ENCODE assay signal across 15 cellular contexts in the genomic region with DNA sequence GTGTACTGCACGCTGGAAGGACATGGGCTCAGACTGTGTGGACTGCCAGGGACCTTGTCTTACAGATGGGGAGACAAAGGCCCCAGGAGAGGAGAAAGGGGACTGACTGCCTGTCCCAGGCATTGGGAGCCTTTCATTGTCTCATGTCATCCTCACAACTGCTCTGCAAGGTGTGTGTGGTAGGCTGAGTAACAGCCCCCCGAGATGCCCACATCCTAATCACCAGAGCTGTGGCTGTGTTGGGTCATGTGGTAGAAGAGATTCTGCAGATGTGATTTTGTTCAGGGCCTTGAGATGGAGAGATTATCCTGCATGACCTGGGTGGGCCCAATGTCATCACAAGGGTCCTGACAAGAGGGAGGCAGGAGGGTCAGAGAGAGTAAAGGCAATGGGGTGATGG. TPM values are rescaled to one million over a fixed set of nuclear protein-coding genes. Genes with fewer than 3 reads are reported as not detected.
DNase-seq lines count a peak whose midpoint lies in the region; ATAC-seq and TF ChIP-seq lines count a peak whose summit lies in the region.
"Had no signal": no experiment of that assay in that cellular context is flagged by ENCODE, and none has a peak within 500 bp of the region (broad histone marks: within the 10 kb centered on the region; RNA-seq: fewer than 3 reads in every experiment).

No MANE protein-coding gene starts in this region.

- H3K9ac ChIP-seq in endodermal cell (ENCODE audit: extremely low read depth, low read length, poor library complexity, severe bottlenecking), result no peak overlapping the region

- H3K27me3 Mint-ChIP-seq in activated naive CD8-positive, alpha-beta T cell, result no peaks in the 10 kb centered on the region
- no peaks in the 10 kb centered on the region for H3K27me3 Mint-ChIP-seq in activated naive CD8-positive, alpha-beta T cell treated with anti-CD3 and anti-CD28 coated beads for 36 hours
- H3K27me3 Mint-ChIP-seq in endodermal cell (ENCODE audit: insufficient read depth), result no peaks in the 10 kb centered on the region
- peaks cover 2% of the 10 kb centered on the region for H3K27me3 Mint-ChIP-seq in nephron (ENCODE audit: low read depth)

- H3K9me3 ChIP-seq in endodermal cell (ENCODE audit: control insufficient read depth, low read length) (no peaks in the 10 kb centered on the region), tibial nerve (no peaks in the 10 kb centered on the region)
- H3K9me3 ChIP-seq: HAP-1, SJCRH30 had no signal

- no peak overlapping the region for H3K4me3 Mint-ChIP-seq in activated naive CD8-positive, alpha-beta T cell
- H3K4me3 Mint-ChIP-seq in activated naive CD8-positive, alpha-beta T cell treated with anti-CD3 and anti-CD28 coated beads for 36 hours, result no peak overlapping the region
- no peak overlapping the region for H3K4me3 Mint-ChIP-seq in endodermal cell
- peak overlapping the region in 2 of 3 experiments; percentile 25 to 26 for H3K4me3 Mint-ChIP-seq in nephron
- H3K4me3 Mint-ChIP-seq: activated T-helper 1 cell treated with anti-CD3 and anti-CD28 coated beads, Interleukin-12 subunit alpha, Interleukin-12 subunit beta, Interleukin-2, Interleukin-4 antibody, amounts not matched to agents 30 ng/mL and 10 ng/mL and 1 ng/mL, durations not matched to agents 14 hours and 24 hours and 36 hours; mesothelial cell of epicardium had no signal

- H3K4me1 Mint-ChIP-seq in activated naive CD8-positive, alpha-beta T cell (ENCODE audit: low read depth), result peaks cover 29% of the 10 kb centered on the region
- H3K4me1 Mint-ChIP-seq in activated naive CD8-positive, alpha-beta T cell treated with anti-CD3 and anti-CD28 coated beads for 36 hours, result peaks cover 6% of the 10 kb centered on the region
- H3K4me1 Mint-ChIP-seq in endodermal cell (peaks cover 24% of the 10 kb centered on the region), nephron (peaks cover 32% of the 10 kb centered on the region)

- no peak overlapping the region for H3K4me3 ChIP-seq in endodermal cell (ENCODE audit: low read length)
- H3K4me3 ChIP-seq in tibial nerve, result no peak overlapping the region
- H3K4me3 ChIP-seq: HAP-1, SJCRH30 had no signal

- WGBS in endodermal cell (ENCODE audit: insufficient coverage in 1 of 2, insufficient read length in 1 of 2), 2 experiments, result 83 to 90% methylated on average over 1 to 2 of the region's 2 CpGs
- WGBS in tibial nerve, 2 donors, result 57 to 63% methylated on average over 2 of the region's 2 CpGs

- TF ChIP-seq EP300 in tibial nerve (IDR thresholded peaks at IDR 0.05), result no peak

- peaks cover 2% of the 10 kb centered on the region for H3K36me3 Mint-ChIP-seq in activated naive CD8-positive, alpha-beta T cell
- H3K36me3 Mint-ChIP-seq in activated naive CD8-positive, alpha-beta T cell treated with anti-CD3 and anti-CD28 coated beads for 36 hours, result no peaks in the 10 kb centered on the region
- H3K36me3 Mint-ChIP-seq in endodermal cell (ENCODE audit: low read depth) (peaks cover 21% of the 10 kb centered on the region), nephron (ENCODE audit: low read depth) (no peaks in the 10 kb centered on the region)

- peak overlapping the region; percentile 84 for H3K27ac ChIP-seq in endodermal cell (ENCODE audit: low read depth, low read length)
- peak overlapping the region; percentile 76 to 93 (median 84) for H3K27ac ChIP-seq in tibial nerve
- H3K27ac ChIP-seq: SJCRH30 had no signal

- peaks cover 30% of the 10 kb centered on the region for H3K36me3 ChIP-seq in endodermal cell (ENCODE audit: control insufficient read depth, insufficient read depth, low read length)
- no peaks in the 10 kb centered on the region for H3K36me3 ChIP-seq in tibial nerve
- H3K36me3 ChIP-seq: HAP-1 had no signal

- no peaks in the 10 kb centered on the region for H3K9me3 Mint-ChIP-seq in activated naive CD8-positive, alpha-beta T cell (ENCODE audit: low read depth)
- H3K9me3 Mint-ChIP-seq in activated naive CD8-positive, alpha-beta T cell treated with anti-CD3 and anti-CD28 coated beads for 36 hours, result no peaks in the 10 kb centered on the region
- H3K9me3 Mint-ChIP-seq in endodermal cell (no peaks in the 10 kb centered on the region), nephron (no peaks in the 10 kb centered on the region)
- H3K9me3 Mint-ChIP-seq: activated T-helper 1 cell treated with anti-CD3 and anti-CD28 coated beads, Interleukin-12 subunit alpha, Interleukin-12 subunit beta, Interleukin-2, Interleukin-4 antibody, amounts not matched to agents 30 ng/mL and 10 ng/mL and 1 ng/mL, durations not matched to agents 14 hours and 24 hours and 36 hours had no signal

- TF ChIP-seq POLR2A in tibial nerve (IDR thresholded peaks at IDR 0.05), result no peak

- no peak for DNase-seq in activated naive CD8-positive, alpha-beta T cell treated with anti-CD3 and anti-CD28 coated beads for 36 hours
- DNase-seq in endodermal cell (no peak), tibial nerve (ENCODE audit: low spot score in 2 of 2) (no peak), NCI-H1417 treated with DMSO at 0.1 percent for 48 hours (lab: John Stamatoyannopoulos, UW) (no peak)
- DNase-seq: 8988T, cortex of kidney, NCI-H1436 treated with DMSO at 0.1 percent for 48 hours had no signal

- H3K27ac Mint-ChIP-seq in activated naive CD8-positive, alpha-beta T cell, result peak overlapping the region; percentile 47
- no peak overlapping the region for H3K27ac Mint-ChIP-seq in activated naive CD8-positive, alpha-beta T cell treated with anti-CD3 and anti-CD28 coated beads for 36 hours
- H3K27ac Mint-ChIP-seq in endodermal cell, result peak overlapping the region; percentile 26
- H3K27ac Mint-ChIP-seq in nephron, result peak overlapping the region; percentile 92 to 93 (median 93)
- H3K27ac Mint-ChIP-seq: activated T-helper 1 cell treated with anti-CD3 and anti-CD28 coated beads, Interleukin-12 subunit alpha, Interleukin-12 subunit beta, Interleukin-2, Interleukin-4 antibody, amounts not matched to agents 30 ng/mL and 10 ng/mL and 1 ng/mL, durations not matched to agents 14 hours and 24 hours and 36 hours had no signal

- H3K4me1 ChIP-seq in endodermal cell (ENCODE audit: control insufficient read depth, insufficient read depth, low read length) (peaks cover 6% of the 10 kb centered on the region), tibial nerve (peaks cover 0 to 64% (median 35%) of the 10 kb centered on the region in 4 donors)
- H3K4me1 ChIP-seq: HAP-1 had no signal

- no peaks in the 10 kb centered on the region for H3K27me3 ChIP-seq in endodermal cell (ENCODE audit: control insufficient read depth, insufficient read depth, low read length, poor library complexity, severe bottlenecking)
- H3K27me3 ChIP-seq in tibial nerve, result no peaks in the 10 kb centered on the region
- H3K27me3 ChIP-seq: SJCRH30 had no signal

- no peak for TF ChIP-seq CTCF in endodermal cell (conservative IDR thresholded peaks at IDR 0.05)
- no peak for TF ChIP-seq CTCF in nephron (IDR thresholded peaks at IDR 0.05; ENCODE audit: unreplicated experiment in 3 of 3)
- TF ChIP-seq CTCF in tibial nerve (IDR thresholded peaks at IDR 0.05), result no peak

- ATAC-seq in GM21576 (IDR thresholded peaks at IDR 0.05; ENCODE audit: unreplicated experiment), result no peak
- ATAC-seq in GM19467 (IDR thresholded peaks at IDR 0.05; ENCODE audit: unreplicated experiment), result no peak

RNA-seq across cellular contexts. Expression of gene ARRB1, which starts 39.1 kb away (rescaled TPM):
- total RNA-seq in activated naive CD8-positive, alpha-beta T cell treated with anti-CD3 and anti-CD28 coated beads for 36 hours, result 10 to 100 TPM; 25.6 to 26.3 TPM
- total RNA-seq in endodermal cell (100 to 1,000 TPM in 1 of 2 donors, 10 to 100 TPM in 1; 41.7 to 128 TPM), tibial nerve (10 to 100 TPM; 38.2 to 68.1 (median 45.8) TPM)
- polyA plus RNA-seq in endodermal cell (2013, experiment 1 of 2), result 19.7 TPM
- 23.1 TPM for polyA plus RNA-seq in endodermal cell (2013, experiment 2 of 2)

Comparison
In these comparisons a context has a peak if more than half of its experiments do, and no peak if none do; other contexts are left out.
1. H3K4me3 Mint-ChIP-seq: peak in nephron (2 of 3); none in activated naive CD8-positive, alpha-beta T cell (single experiment), activated naive CD8-positive, alpha-beta T cell treated with anti-CD3 and anti-CD28 coated beads for 36 hours (single experiment) and endodermal cell (single experiment).